Comparison of ENCODE assay signal across 22 cellular contexts in the genomic region with DNA sequence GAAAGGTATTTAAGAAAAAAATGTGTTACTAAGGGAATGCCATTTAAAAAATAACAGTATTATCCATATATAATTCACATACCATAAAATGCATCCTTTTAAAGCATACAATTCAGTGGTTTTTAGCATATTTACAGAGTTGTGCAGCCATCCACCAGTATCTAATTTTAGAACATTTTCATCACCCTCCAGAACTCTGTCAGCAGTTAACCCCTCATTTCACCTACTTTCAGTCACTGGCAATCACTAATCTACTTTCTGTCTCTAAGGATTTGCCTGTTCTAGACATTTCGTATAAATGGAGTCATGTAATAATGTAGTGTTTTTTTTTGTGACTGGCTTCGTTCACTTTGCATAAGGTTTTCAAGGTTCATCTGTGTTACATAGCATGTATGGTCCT.
"Had no signal": no experiment of that assay in that cellular context is flagged by ENCODE, and none has a peak within 500 bp of the region (broad histone marks: within the 10 kb centered on the region; RNA-seq: fewer than 3 reads in every experiment).

No MANE protein-coding gene starts in this region.

- H3K27ac ChIP-seq: epithelial cell of prostate, esophagus squamous epithelium, foreskin keratinocyte, hepatocyte, ovary, stomach, thoracic aorta, transverse colon had no signal

- H3K27me3 Mint-ChIP-seq: dendritic cell treated with granulocyte-macrophage colony-stimulating factor and Interleukin-4, amounts not matched to agents 40 ng/mL and 50 ng/mL, for 4 days; effector memory CD8-positive, alpha-beta T cell; naive thymus-derived CD8-positive, alpha-beta T cell had no signal

- H3K4me3 ChIP-seq: esophagus squamous epithelium, hepatocyte, mucosa of descending colon, neural progenitor cell, ovary, stomach, thoracic aorta, transverse colon had no signal

- H3K27me3 ChIP-seq: esophagus squamous epithelium, foreskin keratinocyte, hepatocyte, neural progenitor cell, ovary, stomach, transverse colon had no signal

- ATAC-seq: effector memory CD8-positive, alpha-beta T cell; foreskin keratinocyte; left colon; mucosa of descending colon; naive thymus-derived CD8-positive, alpha-beta T cell; right cardiac atrium had no signal

- H3K9me3 ChIP-seq: esophagus squamous epithelium, mucosa of descending colon, ovary, stomach, thoracic aorta, transverse colon had no signal

- H3K4me1 ChIP-seq: foreskin keratinocyte, neural progenitor cell had no signal

- H3K4me2 ChIP-seq: hepatocyte, neural progenitor cell had no signal

- H3K9me3 Mint-ChIP-seq: dendritic cell treated with granulocyte-macrophage colony-stimulating factor and Interleukin-4, amounts not matched to agents 40 ng/mL and 50 ng/mL, for 4 days; effector memory CD8-positive, alpha-beta T cell; naive thymus-derived CD8-positive, alpha-beta T cell; neural progenitor cell had no signal

- H3K9ac ChIP-seq: neural progenitor cell had no signal

- H3K36me3 ChIP-seq: ovary, thoracic aorta had no signal

- H2AFZ ChIP-seq: hepatocyte, neural progenitor cell had no signal

- DNase-seq: effector memory CD8-positive, alpha-beta T cell; esophagus squamous epithelium; foreskin keratinocyte; head of caudate nucleus; left colon; mucosa of descending colon; naive thymus-derived CD8-positive, alpha-beta T cell; nucleus accumbens; ovary; right cardiac atrium; small intestine; stimulated activated CD4-positive, alpha-beta T cell treated with anti-CD3 and anti-CD28 coated beads, Interleukin-12 subunit alpha, Interleukin-12 subunit beta, amount 100 ng/mL, for 4 hours; stimulated activated naive CD4-positive, alpha-beta T cell; stomach; substantia nigra; transverse colon had no signal

- H3K4me3 Mint-ChIP-seq: dendritic cell treated with granulocyte-macrophage colony-stimulating factor and Interleukin-4, amounts not matched to agents 40 ng/mL and 50 ng/mL, for 4 days; effector memory CD8-positive, alpha-beta T cell; naive thymus-derived CD8-positive, alpha-beta T cell; neural progenitor cell had no signal

- H3K27ac Mint-ChIP-seq: dendritic cell treated with granulocyte-macrophage colony-stimulating factor and Interleukin-4, amounts not matched to agents 40 ng/mL and 50 ng/mL, for 4 days; neural progenitor cell had no signal

- FAIRE-seq: colon had no signal
